Comparison of ENCODE assay signal across 18 cellular contexts in the genomic region with DNA sequence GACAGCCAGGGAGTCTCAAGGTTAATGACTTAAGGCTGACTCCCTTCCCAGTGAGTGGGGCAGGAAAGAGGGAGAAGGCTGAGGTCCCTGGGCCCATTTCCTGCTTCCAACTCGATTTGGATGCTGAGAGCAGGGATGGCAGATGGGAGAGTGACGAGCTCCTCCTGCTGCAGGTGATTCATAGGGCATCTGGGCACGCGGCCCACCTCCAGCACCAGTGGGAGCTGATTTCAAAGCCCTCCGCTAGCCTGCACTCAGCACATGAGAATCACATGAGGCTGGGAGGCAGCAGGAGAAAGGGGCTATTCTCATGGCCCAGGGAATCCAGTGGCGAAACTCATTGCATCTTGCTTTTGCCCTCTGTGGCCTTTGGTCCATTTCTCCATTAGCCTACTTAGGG.
"Had no signal": no experiment of that assay in that cellular context is flagged by ENCODE, and none has a peak within 500 bp of the region (broad histone marks: within the 10 kb centered on the region; RNA-seq: fewer than 3 reads in every experiment).

No MANE protein-coding gene starts in this region.

- H3K4me3 Mint-ChIP-seq: activated CD4-positive, alpha-beta T cell treated with anti-CD3 and anti-CD28 coated beads, Interleukin-2, amount 10 ng/mL, durations not matched to agents 24 days and 14 days; activated CD8-positive, alpha-beta T cell treated with anti-CD3 and anti-CD28 coated beads for 36 hours; activated naive CD8-positive, alpha-beta T cell treated with anti-CD3 and anti-CD28 coated beads, Interleukin-2, amount 10 ng/mL, durations not matched to agents 7 days and 5 days; immature natural killer cell; nephron progenitor cell had no signal

- H3K9me3 ChIP-seq: esophagus muscularis mucosa, thyroid gland had no signal

- H3K36me3 ChIP-seq: esophagus muscularis mucosa, thyroid gland had no signal

- ATAC-seq: activated CD8-positive, alpha-beta T cell treated with anti-CD3 and anti-CD28 coated beads for 36 hours; left ventricle myocardium superior had no signal

- H3K27ac ChIP-seq: esophagus muscularis mucosa, thyroid gland had no signal

- H3K9me3 Mint-ChIP-seq: activated CD4-positive, alpha-beta T cell treated with anti-CD3 and anti-CD28 coated beads, Interleukin-2, amount 10 ng/mL, durations not matched to agents 24 days and 14 days; activated CD8-positive, alpha-beta T cell treated with anti-CD3 and anti-CD28 coated beads for 36 hours; activated naive CD8-positive, alpha-beta T cell treated with anti-CD3 and anti-CD28 coated beads, Interleukin-2, amount 10 ng/mL, durations not matched to agents 7 days and 5 days; activated T-helper 2 cell treated with anti-CD3 and anti-CD28 coated beads, Interferon-gamma antibody, Interleukin-2, Interleukin-4, amounts not matched to agents 10 μg/mL and 5 μg/mL and 100 μg/mL, durations not matched to agents 14 hours and 24 hours and 36 hours; immature natural killer cell; nephron progenitor cell had no signal

- H3K27me3 ChIP-seq: esophagus muscularis mucosa, thyroid gland had no signal

- H3K27me3 Mint-ChIP-seq: activated CD8-positive, alpha-beta T cell treated with anti-CD3 and anti-CD28 coated beads for 36 hours had no signal

- H3K27ac Mint-ChIP-seq: activated CD4-positive, alpha-beta T cell treated with anti-CD3 and anti-CD28 coated beads, Interleukin-2, amount 10 ng/mL, durations not matched to agents 24 days and 14 days; activated CD8-positive, alpha-beta T cell treated with anti-CD3 and anti-CD28 coated beads for 36 hours; activated naive CD8-positive, alpha-beta T cell treated with anti-CD3 and anti-CD28 coated beads, Interleukin-2, amount 10 ng/mL, durations not matched to agents 7 days and 5 days; activated T-helper 2 cell treated with anti-CD3 and anti-CD28 coated beads, Interferon-gamma antibody, Interleukin-2, Interleukin-4, amounts not matched to agents 10 μg/mL and 5 μg/mL and 100 μg/mL, durations not matched to agents 14 hours and 24 hours and 36 hours; immature natural killer cell; nephron progenitor cell had no signal

- H3K36me3 Mint-ChIP-seq: activated naive CD8-positive, alpha-beta T cell treated with anti-CD3 and anti-CD28 coated beads, Interleukin-2, amount 10 ng/mL, durations not matched to agents 7 days and 5 days; immature natural killer cell had no signal

- H3K4me3 ChIP-seq: esophagus muscularis mucosa, thyroid gland had no signal

- DNase-seq: activated CD4-positive, alpha-beta T cell treated with anti-CD3 and anti-CD28 coated beads, Interleukin-2, amount 10 ng/mL, durations not matched to agents 24 days and 14 days; activated CD8-positive, alpha-beta T cell treated with anti-CD3 and anti-CD28 coated beads for 36 hours; activated naive CD4-positive, alpha-beta T cell treated with Interleukin-2 at 50 U/mL for 16 hours; activated naive CD8-positive, alpha-beta T cell treated with anti-CD3 and anti-CD28 coated beads, Interleukin-2, amount 10 ng/mL, durations not matched to agents 7 days and 5 days; activated T-cell treated with anti-CD3 and anti-CD28 coated beads, Interleukin-2, amount 50 U/mL, for 1 hour; amygdala; dermis blood vessel endothelial cell; effector memory CD4-positive, alpha-beta T cell; immature natural killer cell; left ventricle myocardium superior; nephron progenitor cell; retina; stimulated activated CD4-positive, alpha-beta T cell treated with anti-CD3 and anti-CD28 coated beads, Interleukin-1b, Interleukin-23, amount 100 ng/mL, for 48 hours; stimulated activated CD8-positive, alpha-beta memory T cell treated with anti-CD3 and anti-CD28 coated beads, Interleukin-4, amount 100 ng/mL, for 48 hours; stimulated activated naive CD4-positive, alpha-beta T cell treated with Interleukin-2 at 50 U/mL for 16 hours; thyroid gland had no signal
